In the genomic region with DNA sequence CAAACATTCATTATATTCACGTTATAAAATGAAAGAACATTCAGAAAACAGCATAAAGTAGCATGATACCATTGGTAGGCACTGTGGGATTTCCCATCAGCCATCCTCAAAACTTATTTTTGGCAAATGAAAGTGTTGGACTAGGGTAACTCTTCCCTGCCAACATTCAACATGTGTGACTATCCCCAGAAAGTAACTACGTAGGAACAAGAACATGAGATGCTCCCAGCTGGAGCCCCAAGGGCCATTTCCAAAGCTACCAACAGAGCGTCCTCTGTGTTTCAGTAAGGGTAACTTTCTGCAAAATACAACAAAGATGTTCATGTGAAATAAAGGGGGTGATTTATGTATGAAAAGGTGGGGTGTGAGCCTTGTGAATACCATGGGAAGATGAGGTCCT, we compare ENCODE assay signal across 23 cellular contexts.
"Had no signal": no experiment of that assay in that cellular context is flagged by ENCODE, and none has a peak within 500 bp of the region (broad histone marks: within the 10 kb centered on the region; RNA-seq: fewer than 3 reads in every experiment).

No MANE protein-coding gene starts in this region.

- H3K4me1 Mint-ChIP-seq: nephron had no signal

- ATAC-seq: activated T-cell treated with anti-CD3 and anti-CD28 coated beads, Interleukin-2, amount 50 U/mL, for 4 hours; esophagus mucosa; left cardiac atrium; left ventricle myocardium superior; mucosa of descending colon; right cardiac atrium; stimulated activated naive CD8-positive, alpha-beta T cell treated with anti-CD3 and anti-CD28 coated beads, Interleukin-15, Interleukin-2, amounts not matched to agents 100 U/mL and 50 U/mL, for 24 hours had no signal

- H3K27me3 ChIP-seq: brain microvascular endothelial cell, dorsolateral prefrontal cortex, spleen, uterus had no signal

- H3K9me3 Mint-ChIP-seq: activated CD4-positive, alpha-beta memory T cell treated with anti-CD3 and anti-CD28 coated beads for 36 hours; activated CD4-positive, alpha-beta T cell treated with anti-CD3 and anti-CD28 coated beads, Interleukin-2, amount 10 ng/mL, durations not matched to agents 24 days and 14 days; type B pancreatic cell had no signal

- H3K27me3 Mint-ChIP-seq: activated CD4-positive, alpha-beta memory T cell treated with anti-CD3 and anti-CD28 coated beads for 36 hours; activated CD4-positive, alpha-beta T cell treated with anti-CD3 and anti-CD28 coated beads, Interleukin-2, amount 10 ng/mL, durations not matched to agents 24 days and 14 days; activated naive CD8-positive, alpha-beta T cell treated with anti-CD3 and anti-CD28 coated beads, Interleukin-2, amount 10 ng/mL, durations not matched to agents 7 days and 5 days had no signal

- H3K36me3 Mint-ChIP-seq: activated CD4-positive, alpha-beta memory T cell treated with anti-CD3 and anti-CD28 coated beads for 36 hours; type B pancreatic cell had no signal

- H3K9me3 ChIP-seq: mucosa of descending colon, spleen, uterus had no signal

- H3K4me3 Mint-ChIP-seq: activated CD4-positive, alpha-beta memory T cell treated with anti-CD3 and anti-CD28 coated beads for 36 hours; activated CD4-positive, alpha-beta T cell treated with anti-CD3 and anti-CD28 coated beads, Interleukin-2, amount 10 ng/mL, durations not matched to agents 24 days and 14 days; activated naive CD8-positive, alpha-beta T cell treated with anti-CD3 and anti-CD28 coated beads, Interleukin-2, amount 10 ng/mL, durations not matched to agents 7 days and 5 days; nephron; type B pancreatic cell had no signal

- H3K27ac Mint-ChIP-seq: activated CD4-positive, alpha-beta memory T cell treated with anti-CD3 and anti-CD28 coated beads for 36 hours; activated naive CD8-positive, alpha-beta T cell treated with anti-CD3 and anti-CD28 coated beads, Interleukin-2, amount 10 ng/mL, durations not matched to agents 7 days and 5 days; nephron; type B pancreatic cell had no signal

- H3K27ac ChIP-seq: brain microvascular endothelial cell, coronary artery, dorsolateral prefrontal cortex had no signal

- H3K36me3 ChIP-seq: brain microvascular endothelial cell, spleen, uterus had no signal

- H3K4me3 ChIP-seq: coronary artery, dorsolateral prefrontal cortex, mucosa of descending colon, spleen, uterus had no signal

- DNase-seq: activated CD4-positive, alpha-beta memory T cell treated with anti-CD3 and anti-CD28 coated beads for 36 hours; activated CD4-positive, alpha-beta T cell treated with anti-CD3 and anti-CD28 coated beads, Interleukin-2, amount 10 ng/mL, durations not matched to agents 24 days and 14 days; activated CD4-positive, CD25-positive, alpha-beta regulatory T cell treated with anti-CD3 and anti-CD28 coated beads, Interleukin-2, amount 50 U/mL, for 72 hours; activated CD8-positive, alpha-beta memory T cell treated with anti-CD3 and anti-CD28 coated beads, Interleukin-2, amount 50 U/mL, for 48 hours; activated naive CD4-positive, alpha-beta T cell; activated naive CD8-positive, alpha-beta T cell treated with anti-CD3 and anti-CD28 coated beads, Interleukin-2, amount 10 ng/mL, durations not matched to agents 7 days and 5 days; activated T-cell treated with anti-CD3 and anti-CD28 coated beads, Interleukin-2, amount 50 U/mL, for 4 hours; amniotic stem cell; brain microvascular endothelial cell; dorsolateral prefrontal cortex; left cardiac atrium; left ventricle myocardium superior; mucosa of descending colon; posterior cingulate gyrus; right cardiac atrium; spleen; stimulated activated naive CD8-positive, alpha-beta T cell treated with anti-CD3 and anti-CD28 coated beads, Interleukin-15, Interleukin-2, amounts not matched to agents 100 U/mL and 50 U/mL, for 24 hours; substantia nigra; uterus had no signal
